In genomic region chr17:67487506-67487905, GRCh38 we compare ENCODE assay signal across 11 cellular contexts.
DNase-seq lines count a peak whose midpoint lies in the region; TF ChIP-seq lines count a peak whose summit lies in the region.
"Had no signal": no experiment of that assay in that cellular context is flagged by ENCODE, and none has a peak within 500 bp of the region (broad histone marks: within the 10 kb centered on the region; RNA-seq: fewer than 3 reads in every experiment).

No MANE protein-coding gene starts in this region.

- peaks cover 0 to 9% (median 0%) of the 10 kb centered on the region in 11 experiments; a peak in 2 of 22 replicates for H4K20me1 ChIP-seq in BLaER1 treated with 17β-estradiol and CSF1 and Interleukin-3, amounts not matched to agents 10 nM and 100 nM

- H3K9ac ChIP-seq in BLaER1 treated with 17β-estradiol and CSF1 and Interleukin-3, amounts not matched to agents 10 nM and 100 nM, result peak overlapping the region in 1 of 11 experiments; percentile 10; a peak in 1 of 22 replicates
- H3K9ac ChIP-seq in trophoblast cell (ENCODE audit: low read length), result no peak overlapping the region

- H3K9me3 ChIP-seq in BLaER1 treated with 17β-estradiol and CSF1 and Interleukin-3, amounts not matched to agents 10 nM and 100 nM (replicated peaks in 1 of 11), result no peaks in the 10 kb centered on the region
- H3K9me3 ChIP-seq in esophagus muscularis mucosa (no peaks in the 10 kb centered on the region), trophoblast cell (ENCODE audit: insufficient read depth, low read depth, low read length) (no peaks in the 10 kb centered on the region)
- H3K9me3 ChIP-seq: breast epithelium, Caco-2 had no signal

- H3K79me2 ChIP-seq in trophoblast cell (ENCODE audit: control insufficient read depth, insufficient read depth, low read length, poor library complexity), result no peaks in the 10 kb centered on the region

- H3K4me1 ChIP-seq in BLaER1 treated with 17β-estradiol and CSF1 and Interleukin-3, amounts not matched to agents 10 nM and 100 nM, result peaks cover 25 to 51% (median 38%) of the 10 kb centered on the region in 10 experiments
- H3K4me1 ChIP-seq in esophagus muscularis mucosa, result peaks cover 36 to 76% (median 69%) of the 10 kb centered on the region in 4 donors
- peaks cover 9 to 10% of the 10 kb centered on the region in 2 experiments for H3K4me1 ChIP-seq in trophoblast cell (ENCODE audit: control insufficient read depth in 1 of 2, insufficient read depth in 2 of 2, low read length in 2 of 2)
- H3K4me1 ChIP-seq: breast epithelium, Caco-2 had no signal

- TF ChIP-seq EP300 in esophagus muscularis mucosa (IDR thresholded peaks at IDR 0.05), result no peak

- peaks cover 2% of the 10 kb centered on the region for H3K36me3 Mint-ChIP-seq in IgD-negative memory B cell

- H3K4me1 Mint-ChIP-seq in IgD-negative memory B cell, result peaks cover 8 to 17% (median 13%) of the 10 kb centered on the region in 3 donors

- no peak overlapping the region for H3K18ac ChIP-seq in trophoblast cell (ENCODE audit: low read length)

- no peak overlapping the region for H3K4me3 ChIP-seq in BLaER1 treated with 17β-estradiol and CSF1 and Interleukin-3, amounts not matched to agents 10 nM and 100 nM
- H3K4me3 ChIP-seq in esophagus muscularis mucosa (no peak overlapping the region), trophoblast cell (ENCODE audit: low read depth, low read length) (no peak overlapping the region)
- H3K4me3 ChIP-seq: breast epithelium had no signal

- no peak overlapping the region for H3K14ac ChIP-seq in trophoblast cell (ENCODE audit: low read length)

- H3K4me2 ChIP-seq in BLaER1 treated with 17β-estradiol and CSF1 and Interleukin-3, amounts not matched to agents 10 nM and 100 nM, result peak overlapping the region in 10 of 11 experiments; percentile 10 to 61 (median 44); a peak in 18 of 22 replicates
- no peak overlapping the region for H3K4me2 ChIP-seq in trophoblast cell (ENCODE audit: low read length)

- H2BK12ac ChIP-seq in trophoblast cell (ENCODE audit: low read length), result no peak overlapping the region

- TF ChIP-seq POLR2A in esophagus muscularis mucosa (IDR thresholded peaks at IDR 0.05; ENCODE audit: low read depth), result no peak

- 51% methylated on average over 7 of the region's 7 CpGs for WGBS in esophagus muscularis mucosa
- no CpG with 5 or more reads among the region's 7 CpGs for WGBS in trophoblast cell (ENCODE audit: extremely low coverage, insufficient coverage, insufficient read length)

- H4K8ac ChIP-seq in trophoblast cell (ENCODE audit: low read depth, low read length), result no peak overlapping the region

- H3K27ac ChIP-seq in BLaER1 treated with 17β-estradiol and CSF1 and Interleukin-3, amounts not matched to agents 10 nM and 100 nM, result peak overlapping the region in 4 of 11 experiments; percentile 6 to 32 (median 15); a peak in 3 of 22 replicates
- H3K27ac ChIP-seq in esophagus muscularis mucosa (replicated peaks in 1 of 4) (peak overlapping the region; percentile 76 to 88 (median 85)), trophoblast cell (ENCODE audit: low read depth, low read length) (no peak overlapping the region), substantia nigra (ENCODE audit: low read depth, low read length, poor library complexity, severe bottlenecking) (no peak overlapping the region)
- H3K27ac ChIP-seq: breast epithelium had no signal

- DNase-seq in esophagus muscularis mucosa (ENCODE audit: extremely low spot score), result no peak
- no peak for DNase-seq in trophoblast cell
- no peak for DNase-seq in substantia nigra (lab: John Stamatoyannopoulos, UW)
- DNase-seq in SIG-M5 treated with dmso at 0.1 percent for 504 hours (lab: John Stamatoyannopoulos, UW; ENCODE audit: unreplicated experiment), result no peak
- no peak for DNase-seq in NCI-H2171 treated with DMSO at 0.1 percent for 48 hours (lab: John Stamatoyannopoulos, UW)
- no peak for DNase-seq in iPS-NIHi7 (ENCODE audit: extremely low spot score)
- DNase-seq: Caco-2, Karpas-422 had no signal

- peaks cover 0 to 2% (median 0%) of the 10 kb centered on the region in 3 donors for H3K9me3 Mint-ChIP-seq in IgD-negative memory B cell

- H4K91ac ChIP-seq in trophoblast cell (ENCODE audit: low read depth, low read length), result no peak overlapping the region

- intact Hi-C loops in esophagus muscularis mucosa (cut with DNase I), result loop anchor here (10.0 kb wide), 1 partner anchor 197 kb away; no protein-coding TSS in a partner anchor

- no peak overlapping the region for H3K23ac ChIP-seq in trophoblast cell (ENCODE audit: low read length)

- H3K27ac Mint-ChIP-seq in IgD-negative memory B cell, result peak overlapping the region; percentile 75 to 86 (median 76)

- H2AK5ac ChIP-seq in trophoblast cell (ENCODE audit: low read length), result no peak overlapping the region

- H3K27me3 Mint-ChIP-seq in IgD-negative memory B cell, result peaks cover 1% of the 10 kb centered on the region

- H3K27me3 ChIP-seq in BLaER1 treated with 17β-estradiol and CSF1 and Interleukin-3, amounts not matched to agents 10 nM and 100 nM, result no peaks in the 10 kb centered on the region
- no peaks in the 10 kb centered on the region for H3K27me3 ChIP-seq in esophagus muscularis mucosa
- no peaks in the 10 kb centered on the region for H3K27me3 ChIP-seq in trophoblast cell (ENCODE audit: insufficient read depth, low read length)
- H3K27me3 ChIP-seq: breast epithelium had no signal

- no peak overlapping the region for H4K12ac ChIP-seq in trophoblast cell (ENCODE audit: low read depth, low read length)

- TF ChIP-seq CTCF in esophagus muscularis mucosa (IDR thresholded peaks at IDR 0.05), result no peak

- no peak overlapping the region for H3K4ac ChIP-seq in trophoblast cell (ENCODE audit: low read depth, low read length)

- peaks cover 0 to 11% (median 0%) of the 10 kb centered on the region in 11 experiments; a peak in 4 of 22 replicates for H3K36me3 ChIP-seq in BLaER1 treated with 17β-estradiol and CSF1 and Interleukin-3, amounts not matched to agents 10 nM and 100 nM
- H3K36me3 ChIP-seq in esophagus muscularis mucosa (no peaks in the 10 kb centered on the region), trophoblast cell (ENCODE audit: control insufficient read depth in 1 of 2, insufficient read depth in 2 of 2, low read length in 2 of 2) (no peaks in the 10 kb centered on the region)
- H3K36me3 ChIP-seq: breast epithelium had no signal

- no peak overlapping the region for H2AFZ ChIP-seq in trophoblast cell (ENCODE audit: insufficient read depth, low read length, poor library complexity)

- no peaks in the 10 kb centered on the region for H3K79me1 ChIP-seq in trophoblast cell (ENCODE audit: low read length)

- H3K4me3 Mint-ChIP-seq in IgD-negative memory B cell, result peak overlapping the region in 1 of 4 donors; percentile 68

- no peak overlapping the region for H2BK5ac ChIP-seq in trophoblast cell (ENCODE audit: low read depth, low read length, poor library complexity)

- peak overlapping the region; percentile 45 for H2BK120ac ChIP-seq in trophoblast cell (ENCODE audit: insufficient read depth, low read length, poor library complexity)

Comparison
In these comparisons a context has a peak if more than half of its experiments do, and no peak if none do; other contexts are left out.
1. H3K27ac ChIP-seq: peak in esophagus muscularis mucosa (4 of 4); none in trophoblast cell (single experiment) and substantia nigra (single experiment).